ENCODE assay signal across 9 cellular contexts in the genomic region with DNA sequence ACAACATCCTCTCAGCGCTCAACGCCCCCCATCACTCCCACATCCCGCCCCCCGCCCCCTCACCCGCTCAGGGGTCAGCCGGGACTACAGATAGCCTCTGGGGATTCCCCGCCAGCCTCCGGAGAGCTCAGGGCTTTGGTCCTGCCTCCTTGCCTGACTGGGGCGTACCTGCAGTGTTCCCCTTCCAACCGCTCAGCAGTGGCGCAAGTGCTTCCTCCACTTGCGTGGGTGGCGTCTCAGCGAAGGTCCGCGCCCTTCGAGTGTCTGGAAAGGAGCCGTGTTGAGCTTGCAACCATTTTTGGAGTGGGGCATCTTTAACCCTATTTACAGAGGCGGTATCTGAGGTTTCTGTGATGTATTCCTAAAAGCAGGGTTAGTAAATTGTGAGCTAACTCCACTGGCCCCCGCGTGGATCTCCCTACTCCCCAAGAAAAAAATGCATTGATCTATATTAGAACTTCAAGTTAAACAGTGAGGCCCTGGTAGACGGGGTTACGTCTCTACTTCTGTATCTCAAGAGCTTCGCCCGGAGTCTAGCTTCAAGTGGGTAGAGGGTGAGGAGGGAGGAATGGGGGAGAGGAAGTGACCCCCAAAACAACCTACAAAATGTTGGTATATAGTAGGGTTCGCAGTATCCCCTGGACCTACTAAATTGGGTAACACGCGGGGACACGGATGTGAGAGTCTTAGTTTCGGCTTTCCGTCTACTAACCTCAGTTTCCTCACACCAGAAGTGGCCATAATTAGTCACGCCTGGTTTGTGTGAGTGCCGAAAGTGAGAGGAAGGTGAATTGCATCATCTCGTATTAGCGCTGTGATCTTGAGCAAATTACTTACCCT. TPM values are rescaled to one million over a fixed set of nuclear protein-coding genes. Genes with fewer than 3 reads are reported as not detected.
DNase-seq lines count a peak whose midpoint lies in the region; ATAC-seq lines count a peak whose summit lies in the region.
"Had no signal": no experiment of that assay in that cellular context is flagged by ENCODE, and none has a peak within 500 bp of the region (broad histone marks: within the 10 kb centered on the region; RNA-seq: fewer than 3 reads in every experiment).

No MANE protein-coding gene starts in this region.

- H3K23ac ChIP-seq in neuronal stem cell (ENCODE audit: low read depth, low read length, poor library complexity): no peak overlapping the region

- no peak overlapping the region for H3K18ac ChIP-seq in neuronal stem cell (ENCODE audit: low read length)

- no peak overlapping the region for H4K91ac ChIP-seq in neuronal stem cell (ENCODE audit: low read depth, low read length, poor library complexity)

- H3K36me3 ChIP-seq in BLaER1 (no peaks in the 10 kb centered on the region), neuronal stem cell (replicated peaks in 1 of 2; ENCODE audit: control insufficient read depth in 2 of 2, insufficient read depth in 2 of 2, low read length in 2 of 2) (no peaks in the 10 kb centered on the region)

- H3K4me2 ChIP-seq in BLaER1 (peak overlapping the region; percentile 21; the same call in 1 of the 2 replicates), neuronal stem cell (ENCODE audit: insufficient read depth, low read length, poor library complexity, severe bottlenecking) (no peak overlapping the region)

- 0 out of 2 replicates have a peak overlapping the region, but pooled peaks have one; percentile 2 for H3K4me3 ChIP-seq in BLaER1
- H3K4me3 ChIP-seq in neuronal stem cell (ENCODE audit: low read length in 2 of 2): no peak overlapping the region
- H3K4me3 ChIP-seq: lung had no signal

- no peaks in the 10 kb centered on the region for H3K79me1 ChIP-seq in neuronal stem cell (ENCODE audit: low read depth, low read length)

- H3K27ac ChIP-seq in BLaER1 (no peak overlapping the region), neuronal stem cell (replicated peaks; ENCODE audit: low read length) (no peak overlapping the region)

- H4K8ac ChIP-seq in neuronal stem cell (ENCODE audit: low read depth, low read length): no peak overlapping the region

- H2AK5ac ChIP-seq in neuronal stem cell (ENCODE audit: low read depth, low read length): peak overlapping the region; percentile 35

- H2AFZ ChIP-seq in neuronal stem cell (ENCODE audit: low read length): no peak overlapping the region

- no peak overlapping the region for H2BK12ac ChIP-seq in neuronal stem cell (ENCODE audit: low read length)

- no CpG with 5 or more reads among the region's 35 CpGs for WGBS in neuronal stem cell (ENCODE audit: extremely low coverage in 2 of 2, insufficient read length in 2 of 2, insufficient replicate concordance in 1 of 2), 2 donors

- H3K9ac ChIP-seq in BLaER1 (no peak overlapping the region), neuronal stem cell (ENCODE audit: low read depth, low read length, poor library complexity) (no peak overlapping the region)

- peak; percentile 91 for ATAC-seq in GM18870 (IDR thresholded peaks at IDR 0.05; ENCODE audit: unreplicated experiment)
- peak; percentile 78 for ATAC-seq in HG02981 (IDR thresholded peaks at IDR 0.05; ENCODE audit: unreplicated experiment)

- no peak overlapping the region for H2BK5ac ChIP-seq in neuronal stem cell (ENCODE audit: low read length)

- peak overlapping the region; percentile 97 for H3K14ac ChIP-seq in neuronal stem cell (ENCODE audit: low read length)

- H3K4me1 ChIP-seq in BLaER1 (peaks cover 11% of the 10 kb centered on the region), neuronal stem cell (ENCODE audit: control insufficient read depth in 2 of 2, insufficient read depth in 1 of 2, low read depth in 1 of 2, low read length in 2 of 2) (peaks cover 2 to 6% of the 10 kb centered on the region in 2 donors)

- H2BK120ac ChIP-seq in neuronal stem cell (ENCODE audit: low read depth, low read length): no peak overlapping the region

- H3K4ac ChIP-seq in neuronal stem cell (ENCODE audit: low read length): no peak overlapping the region

- DNase-seq in SIG-M5 (lab: John Stamatoyannopoulos, UW): peak; percentile 4
- DNase-seq in neuronal stem cell (ENCODE audit: low spot score): no peak
- no peak for DNase-seq in COLO829 (ENCODE audit: low spot score)
- DNase-seq in putamen (ENCODE audit: low spot score): no peak
- no peak for DNase-seq in HPDE6-E6E7 (ENCODE audit: extremely low spot score)

- H3K9me3 ChIP-seq in BLaER1 (peaks cover 43% of the 10 kb centered on the region), neuronal stem cell (replicated peaks in 1 of 2; ENCODE audit: control insufficient read depth in 2 of 2, insufficient read depth in 1 of 2, low read depth in 1 of 2, low read length in 2 of 2) (peaks cover 26 to 27% of the 10 kb centered on the region in 2 donors)

- H4K20me1 ChIP-seq in BLaER1: peaks cover 41% of the 10 kb centered on the region; the same call in 1 of the 2 replicates

- H2BK15ac ChIP-seq in neuronal stem cell (ENCODE audit: low read length): no peak overlapping the region

- H3K27me3 ChIP-seq in BLaER1: peaks cover 100% of the 10 kb centered on the region
- H3K27me3 ChIP-seq in neuronal stem cell (ENCODE audit: control insufficient read depth in 3 of 3, insufficient read depth in 3 of 3, low read depth in 1 of 3, low read length in 3 of 3): peaks cover 71 to 99% (median 95%) of the 10 kb centered on the region in 3 experiments

RNA-seq across cellular contexts. Expression of gene NKX3-2, which starts 16.1 kb away (rescaled TPM):
- polyA plus RNA-seq in neuronal stem cell (2013, experiment 1 of 2): 0.04 TPM
- polyA plus RNA-seq in neuronal stem cell (2013, experiment 2 of 2): 0.04 TPM
- polyA plus RNA-seq: lung had no signal

RNA-seq across cellular contexts. Expression of gene RAB28, which starts 44.1 kb away (rescaled TPM):
- polyA plus RNA-seq in neuronal stem cell (2013, experiment 1 of 2): 46.0 TPM
- polyA plus RNA-seq in neuronal stem cell (2013, experiment 2 of 2): 47.0 TPM
